In genomic region chr16:69311115-69311532, GRCh38 we compare ENCODE assay signal across 8 cellular contexts. TPM values are rescaled to one million over a fixed set of nuclear protein-coding genes. Genes with fewer than 3 reads are reported as not detected.
DNase-seq lines count a peak whose midpoint lies in the region; ATAC-seq and FAIRE-seq lines count a peak whose summit lies in the region.

TSS of gene VPS4A (plus strand) at chr16:69311350. CDS start at chr16:69311512, 162 bp downstream.

- H3K9me3 ChIP-seq in BLaER1 = no peaks in the 10 kb centered on the region

- DNase-seq in GM19239 (ENCODE audit: insufficient read length, low spot score) (peak; percentile 98), NCI-H524 (lab: John Stamatoyannopoulos, UW) (peak; percentile 93 to 94), left colon (peak; percentile 96 to 99)
- peak; percentile 97 to 98 for DNase-seq in activated CD4-positive, alpha-beta T cell treated with anti-CD3 and anti-CD28 coated beads for 4 hours
- DNase-seq in stimulated activated CD4-positive, alpha-beta T cell treated with anti-CD3 and anti-CD28 coated beads, Interleukin-1b, Interleukin-23, amount 100 ng/mL, for 48 hours = peak; percentile 96

- FAIRE-seq in GM19239 (lab: Jason Lieb, UNC) = no peak

- peaks cover 32% of the 10 kb centered on the region for H3K4me1 ChIP-seq in BLaER1

- H3K27ac ChIP-seq in BLaER1 (peak within 1 kb of the TSS; percentile 97), cingulate gyrus (ENCODE audit: low read depth, low read length) (peak within 1 kb of the TSS; percentile 73)

- peaks cover 48% of the 10 kb centered on the region for H4K20me1 ChIP-seq in BLaER1

- intact Hi-C loops in left colon (cut with DNase I, micrococcal nuclease) = no loop called here

- peak within 1 kb of the TSS; percentile 99 for H3K9ac ChIP-seq in BLaER1

- no peaks in the 10 kb centered on the region for H3K27me3 ChIP-seq in BLaER1

- peak; percentile 95 for ATAC-seq in HG03457 (IDR thresholded peaks at IDR 0.05; ENCODE audit: unreplicated experiment)
- ATAC-seq in left colon = peak; percentile 87

- H3K36me3 ChIP-seq in BLaER1 = peaks cover 34% of the 10 kb centered on the region

- peak within 1 kb of the TSS; percentile 94 for H3K4me2 ChIP-seq in BLaER1

- peak within 1 kb of the TSS; percentile 100 for H3K4me3 ChIP-seq in BLaER1

RNA-seq across cellular contexts. Expression of gene VPS4A, which starts in this region (rescaled TPM):
- 10 to 100 TPM; 34.1 to 34.3 TPM for total RNA-seq in left colon

Comparison
In these comparisons a context has a peak if more than half of its experiments do, and no peak if none do; other contexts are left out.
1. Peak in every context shown above with its lines: DNase-seq, ATAC-seq, H3K4me3 ChIP-seq and H3K27ac ChIP-seq.